8 cellular contexts compared by ENCODE assay signal in the genomic region with DNA sequence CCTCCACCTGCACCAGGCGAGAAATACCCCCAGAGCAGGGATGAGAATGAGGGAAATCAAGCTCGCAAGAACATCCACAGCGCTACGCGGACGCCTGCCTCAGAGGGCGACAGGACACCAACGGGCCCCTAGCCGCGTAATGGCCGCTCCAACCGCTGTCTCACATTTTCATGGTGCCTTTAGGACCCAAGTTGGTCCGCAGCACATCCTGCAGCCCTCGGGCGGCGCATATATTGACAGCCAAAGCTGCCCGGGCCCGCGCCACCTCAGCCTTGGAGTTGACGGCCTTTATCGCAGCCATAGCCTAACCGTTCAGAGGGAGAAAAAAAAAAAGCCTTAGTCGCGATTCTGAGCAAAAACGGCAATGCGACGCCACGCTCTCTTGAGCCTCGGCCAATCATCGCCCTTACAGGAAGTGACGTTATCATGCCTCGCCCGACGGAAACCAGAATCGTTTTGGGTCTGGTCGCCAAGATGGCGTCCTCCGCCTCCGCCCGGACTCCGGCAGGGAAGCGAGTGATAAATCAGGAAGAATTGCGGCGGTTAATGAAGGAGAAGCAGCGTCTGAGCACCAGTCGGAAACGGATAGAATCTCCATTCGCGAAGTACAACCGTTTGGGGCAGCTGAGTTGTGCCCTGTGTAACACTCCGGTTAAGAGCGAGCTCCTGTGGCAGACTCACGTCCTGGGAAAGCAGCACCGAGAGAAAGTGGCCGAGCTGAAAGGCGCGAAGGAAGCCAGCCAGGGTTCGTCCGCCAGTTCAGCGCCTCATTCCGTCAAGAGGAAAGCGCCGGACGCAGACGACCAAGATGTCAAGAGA. TPM values are rescaled to one million over a fixed set of nuclear protein-coding genes. Genes with fewer than 3 reads are reported as not detected.
DNase-seq lines count a peak whose midpoint lies in the region; ATAC-seq and TF ChIP-seq lines count a peak whose summit lies in the region.

A gene with protein sequence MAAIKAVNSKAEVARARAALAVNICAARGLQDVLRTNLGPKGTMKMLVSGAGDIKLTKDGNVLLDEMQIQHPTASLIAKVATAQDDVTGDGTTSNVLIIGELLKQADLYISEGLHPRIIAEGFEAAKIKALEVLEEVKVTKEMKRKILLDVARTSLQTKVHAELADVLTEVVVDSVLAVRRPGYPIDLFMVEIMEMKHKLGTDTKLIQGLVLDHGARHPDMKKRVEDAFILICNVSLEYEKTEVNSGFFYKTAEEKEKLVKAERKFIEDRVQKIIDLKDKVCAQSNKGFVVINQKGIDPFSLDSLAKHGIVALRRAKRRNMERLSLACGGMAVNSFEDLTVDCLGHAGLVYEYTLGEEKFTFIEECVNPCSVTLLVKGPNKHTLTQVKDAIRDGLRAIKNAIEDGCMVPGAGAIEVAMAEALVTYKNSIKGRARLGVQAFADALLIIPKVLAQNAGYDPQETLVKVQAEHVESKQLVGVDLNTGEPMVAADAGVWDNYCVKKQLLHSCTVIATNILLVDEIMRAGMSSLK (minus strand): TSS at position 368 of the 819 bp plus-strand sequence. CDS start 67 bp downstream, at position 301.
TSS of gene ZNF830 (plus strand) at position 448 of the 819 bp plus-strand sequence. CDS start at position 475, 27 bp downstream.

- H3K27ac ChIP-seq in SK-N-MC (peak within 1 kb of the TSS; percentile 90), temporal lobe (ENCODE audit: low read depth, low read length) (peak within 1 kb of the TSS; percentile 94)

- no peaks in the 10 kb centered on the region for H3K27me3 ChIP-seq in GM06990 (replicated peaks; ENCODE audit: control insufficient read depth, insufficient read depth, low read length)

- H3K36me3 ChIP-seq in GM06990 (ENCODE audit: control insufficient read depth, insufficient read depth, low read length) (peaks cover 1% of the 10 kb centered on the region; the same call in 1 of the 2 replicates), SK-N-MC (ENCODE audit: insufficient read depth, low read length) (peaks cover 34% of the 10 kb centered on the region)

- peak within 1 kb of the TSS; percentile 97 to 100 for H3K27ac Mint-ChIP-seq in activated naive CD4-positive, alpha-beta T cell treated with anti-CD3 and anti-CD28 coated beads, Interleukin-2, amount 50 U/mL, for 72 hours

- peaks cover 27 to 30% of the 10 kb centered on the region in 2 donors for H3K36me3 Mint-ChIP-seq in activated naive CD4-positive, alpha-beta T cell treated with anti-CD3 and anti-CD28 coated beads, Interleukin-2, amount 50 U/mL, for 72 hours

- peaks cover 5 to 7% of the 10 kb centered on the region in 2 donors for H3K9me3 Mint-ChIP-seq in activated naive CD4-positive, alpha-beta T cell treated with anti-CD3 and anti-CD28 coated beads, Interleukin-2, amount 50 U/mL, for 72 hours

- H3K4me3 ChIP-seq in GM06990 (replicated peaks; ENCODE audit: low read depth, low read length) (peak within 1 kb of the TSS; percentile 100), SK-N-MC (peak within 1 kb of the TSS; percentile 91)

- peak within 1 kb of the TSS; percentile 91 for H3K9ac ChIP-seq in SK-N-MC (ENCODE audit: insufficient read length)

- no peak for TF ChIP-seq CTCF in GM06990 (IDR thresholded peaks at IDR 0.05; ENCODE audit: insufficient read depth, low read length, poor library complexity, severe bottlenecking)

- DNase-seq in GM06990 (ENCODE audit: extremely low read depth, insufficient read length) (peak; percentile 87), NCI-H1048 (lab: John Stamatoyannopoulos, UW) (peak; percentile 80), SK-N-MC (ENCODE audit: low read depth, low spot score) (peak; percentile 74), glomerular visceral epithelial cell (ENCODE audit: extremely low spot score) (peak; percentile 89), occipital lobe (lab: John Stamatoyannopoulos, UW) (peak; percentile 86)
- DNase-seq in activated naive CD4-positive, alpha-beta T cell treated with anti-CD3 and anti-CD28 coated beads, Interleukin-2, amount 50 U/mL, for 72 hours (ENCODE audit: low spot score in 2 of 2) = peak; percentile 83 to 90

- ATAC-seq in HG02571 (IDR thresholded peaks at IDR 0.05; ENCODE audit: unreplicated experiment) = peak; percentile 86
- ATAC-seq in activated naive CD4-positive, alpha-beta T cell treated with anti-CD3 and anti-CD28 coated beads, Interleukin-2, amount 50 U/mL, for 72 hours = peak; percentile 96 to 97

- no peaks in the 10 kb centered on the region for H3K9me3 ChIP-seq in SK-N-MC (ENCODE audit: low read depth, low read length)

RNA-seq across cellular contexts. Expression of the first gene that starts in this region (rescaled TPM):
- 1 to 10 TPM in 1 of 2 donors, under 1 TPM in 1; 0.48 to 1.5 TPM for total RNA-seq in activated naive CD4-positive, alpha-beta T cell treated with anti-CD3 and anti-CD28 coated beads, Interleukin-2, amount 50 U/mL, for 72 hours
- 2.3 TPM for total RNA-seq in occipital lobe
- total RNA-seq in temporal lobe = 1.7 TPM

RNA-seq across cellular contexts. Expression of gene ZNF830, which starts in this region (rescaled TPM):
- total RNA-seq in activated naive CD4-positive, alpha-beta T cell treated with anti-CD3 and anti-CD28 coated beads, Interleukin-2, amount 50 U/mL, for 72 hours = 10 to 100 TPM; 22.7 to 24.8 TPM
- total RNA-seq in occipital lobe = 18.4 TPM
- total RNA-seq in temporal lobe = 17.2 TPM

Comparison
In these comparisons a context has a peak if more than half of its experiments do, and no peak if none do; other contexts are left out.
1. Peak in every context shown above with its lines: DNase-seq, ATAC-seq, H3K4me3 ChIP-seq and H3K27ac ChIP-seq.